Comparison of ENCODE assay signal across 1 cellular context in the genomic region with DNA sequence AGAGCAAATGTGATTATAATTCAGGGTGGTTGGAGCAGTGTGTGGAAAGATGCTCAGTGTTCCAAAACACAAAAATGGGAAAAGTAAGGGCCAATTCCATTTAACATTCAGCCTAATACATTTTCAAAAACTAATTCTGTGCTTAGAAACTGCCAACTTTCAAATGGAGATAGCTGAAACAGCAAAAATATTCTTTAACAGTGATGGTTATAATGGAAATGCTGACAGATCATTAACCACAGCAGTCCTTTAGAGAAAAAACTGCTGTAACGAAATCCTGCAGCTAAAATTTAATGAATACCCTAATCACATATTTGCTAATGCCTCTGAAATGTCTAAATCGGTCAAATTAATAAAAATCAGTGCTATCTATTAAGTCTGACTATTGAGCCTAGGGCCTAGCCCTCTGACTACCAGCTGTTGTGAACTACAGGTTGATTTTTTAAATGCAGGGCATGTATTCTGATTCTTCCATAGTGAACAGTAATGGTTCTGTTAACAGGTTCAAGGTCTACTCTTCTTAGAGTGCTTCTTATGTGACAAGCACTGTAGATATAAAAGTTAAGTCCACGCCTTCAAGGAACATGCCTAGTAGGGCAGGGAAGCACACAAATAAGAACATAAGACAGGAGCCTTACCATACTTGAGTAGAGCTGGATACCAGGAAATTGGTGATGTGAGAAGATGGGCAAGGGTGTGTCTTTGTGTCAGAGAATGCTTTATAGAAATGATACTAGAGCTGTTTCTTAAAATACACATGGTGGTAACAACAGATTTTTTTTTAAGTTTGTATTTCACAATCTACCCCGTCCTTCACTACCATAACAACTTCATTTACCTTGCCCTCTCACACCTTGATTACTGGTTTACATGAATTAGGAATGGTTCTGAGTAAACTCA.
TF ChIP-seq lines count a peak whose summit lies in the region.

No MANE protein-coding gene starts in this region.

TF ChIP-seq in HepG2, 621 proteins besides CTCF, POLR2A, EP300 and RAD21:
- TF ChIP-seq HOXD1 (CRISPR knock-in tag; IDR thresholded peaks at IDR 0.05) (no peak), MAFK (conservative IDR thresholded peaks at IDR 0.05 in 1 of 2, IDR thresholded peaks at IDR 0.05 in 1 of 2; ENCODE audit: low read length in 2 of 2) (peak; percentile 34 to 67; a peak in 3 of 4 replicates), MAFF (IDR thresholded peaks at IDR 0.05; ENCODE audit: low read depth, low read length) (peak; percentile 57; the same call in 1 of the 2 replicates)
